In genomic region chr4:74364649-74365491, GRCh38 we compare ENCODE assay signal across 8 cellular contexts. TPM values are rescaled to one million over a fixed set of nuclear protein-coding genes. Genes with fewer than 3 reads are reported as not detected.
A peak's percentile ranks its signal among the peaks of the same experiment; 100 is the strongest.
DNase-seq lines count a peak whose midpoint lies in the region; ATAC-seq and TF ChIP-seq lines count a peak whose summit lies in the region.

EREG (plus strand) TSS chr4:74365145; CDS start chr4:74365309, 164 bp downstream.

- no peaks in the 10 kb centered on the region for H3K9me3 ChIP-seq in neuron (ENCODE audit: low read length)
- no peaks in the 10 kb centered on the region for H3K9me3 ChIP-seq in SJCRH30 (replicated peaks)

- ATAC-seq in HG03095 (IDR thresholded peaks at IDR 0.05; ENCODE audit: unreplicated experiment) (peak; percentile 42), foreskin keratinocyte (peak; percentile 76)

- H3K4me1 ChIP-seq in foreskin keratinocyte (peaks cover 21% of the 10 kb centered on the region), neuron (ENCODE audit: insufficient read depth, low read length) (peaks cover 13% of the 10 kb centered on the region), SJCRH30 (no peaks in the 10 kb centered on the region)

- H3K27me3 ChIP-seq in foreskin keratinocyte: no peaks in the 10 kb centered on the region
- peaks cover 28% of the 10 kb centered on the region for H3K27me3 ChIP-seq in neuron (ENCODE audit: insufficient read depth, low read length)
- no peaks in the 10 kb centered on the region for H3K27me3 ChIP-seq in SJCRH30

- peak; percentile 7 for TF ChIP-seq CTCF in foreskin keratinocyte (conservative IDR thresholded peaks at IDR 0.05)

- H3K27ac ChIP-seq in foreskin keratinocyte (peak within 1 kb of the TSS; percentile 60), SJCRH30 (no peak within 1 kb of the TSS)

- H3K36me3 ChIP-seq in neuron (ENCODE audit: insufficient read depth, low read length) (no peaks in the 10 kb centered on the region), SJCRH30 (no peaks in the 10 kb centered on the region)

- peak; percentile 59 for DNase-seq in activated CD8-positive, alpha-beta memory T cell treated with anti-CD3 and anti-CD28 coated beads for 24 hours
- DNase-seq in activated CD8-positive, alpha-beta memory T cell treated with anti-CD3 and anti-CD28 coated beads, Interleukin-2, amount 50 U/mL, for 4 hours: no peak
- DNase-seq in activated CD4-positive, alpha-beta T cell treated with anti-CD3 and anti-CD28 coated beads, Interleukin-2, amount 50 U/mL, for 1 hour: peak; percentile 1
- DNase-seq in foreskin keratinocyte: peak; percentile 46 to 59
- no peak for DNase-seq in SJCRH30
- DNase-seq in NCI-H2196 (lab: John Stamatoyannopoulos, UW; ENCODE audit: unreplicated experiment): no peak

- H3K4me3 ChIP-seq in neuron (ENCODE audit: low read length) (no peak within 1 kb of the TSS), SJCRH30 (no peak within 1 kb of the TSS)

- peak within 1 kb of the TSS; percentile 21 for H2AFZ ChIP-seq in neuron (ENCODE audit: low read depth, low read length)

RNA-seq across cellular contexts. Expression of gene EREG, which starts in this region (rescaled TPM):
- 23.7 and 29.1 TPM in 2 replicates for total RNA-seq in foreskin keratinocyte
- polyA plus RNA-seq in foreskin keratinocyte: 6.2 and 6.3 TPM in 2 replicates
- not detected in 2 replicates for total RNA-seq in SJCRH30 (2014; rRNA removed; shearing (Covaris generic))

Comparison
In these comparisons a context has a peak if more than half of its experiments do, and no peak if none do; other contexts are left out.
1. RNA of gene EREG (total RNA-seq): 23.7 to 29.1 TPM in foreskin keratinocyte; not detected in SJCRH30; every median in the first group is over 10 times any median in the second.
2. DNase-seq: peak in activated CD8-positive, alpha-beta memory T cell treated with anti-CD3 and anti-CD28 coated beads for 24 hours (single experiment), activated CD4-positive, alpha-beta T cell treated with anti-CD3 and anti-CD28 coated beads, Interleukin-2, amount 50 U/mL, for 1 hour (single experiment) and foreskin keratinocyte (2 of 2); none in activated CD8-positive, alpha-beta memory T cell treated with anti-CD3 and anti-CD28 coated beads, Interleukin-2, amount 50 U/mL, for 4 hours (single experiment), SJCRH30 (0 of 2) and NCI-H2196 (single experiment).